ENCODE assay signal across 17 cellular contexts in genomic region chr22:30964858-30965257, GRCh38. TPM values are rescaled to one million over a fixed set of nuclear protein-coding genes. Genes with fewer than 3 reads are reported as not detected.
DNase-seq lines count a peak whose midpoint lies in the region; ATAC-seq, FAIRE-seq and TF ChIP-seq lines count a peak whose summit lies in the region.
"Had no signal": no experiment of that assay in that cellular context is flagged by ENCODE, and none has a peak within 500 bp of the region (broad histone marks: within the 10 kb centered on the region; RNA-seq: fewer than 3 reads in every experiment).

No MANE protein-coding gene starts in this region.

- FAIRE-seq in GM19239 (lab: Jason Lieb, UNC), result peak; percentile 8
- FAIRE-seq: D721Med, G401.6 had no signal

- peaks cover 44% of the 10 kb centered on the region for H3K79me2 ChIP-seq in PC-3 (ENCODE audit: low read length)

- H3K9me3 ChIP-seq in PC-3 (ENCODE audit: low read length), result no peaks in the 10 kb centered on the region
- no peaks in the 10 kb centered on the region for H3K9me3 ChIP-seq in tibial artery
- peaks cover 0 to 21% (median 0%) of the 10 kb centered on the region in 11 donors for H3K9me3 ChIP-seq in heart right ventricle

- WGBS in heart right ventricle, 2 donors, result 91 to 94% methylated on average over 4 of the region's 4 CpGs

- POLR2A ChIA-PET in PC-3 (lab: Charles Lee; ENCODE audit: unreplicated experiment), result no interaction called here

- no peaks in the 10 kb centered on the region for H3K9me2 ChIP-seq in PC-3 (replicated peaks; ENCODE audit: low read length)

- H3K4me3 ChIP-seq in PC-3 (ENCODE audit: low read length), result no peak overlapping the region
- no peak overlapping the region for H3K4me3 ChIP-seq in tibial artery
- no peak overlapping the region for H3K4me3 ChIP-seq in heart right ventricle
- H3K4me3 ChIP-seq: BLaER1 treated with 17β-estradiol and CSF1 and Interleukin-3, amounts not matched to agents 10 nM and 100 nM; GM23248 had no signal

- no peak overlapping the region for H3K27ac Mint-ChIP-seq in activated T-cell treated with anti-CD3 and anti-CD28 coated beads, Interleukin-2, amount 50 U/mL, for 72 hours

- H3F3A ChIP-seq in PC-3 (ENCODE audit: low read length, unreplicated experiment), result no peaks in the 10 kb centered on the region

- H3K27me3 ChIP-seq in PC-3 (ENCODE audit: low read length) (no peaks in the 10 kb centered on the region), tibial artery (no peaks in the 10 kb centered on the region), heart right ventricle (no peaks in the 10 kb centered on the region)
- H3K27me3 ChIP-seq: BLaER1 treated with 17β-estradiol and CSF1 and Interleukin-3, amounts not matched to agents 10 nM and 100 nM had no signal

- intact Hi-C loops in PC-3 (cut with micrococcal nuclease) (no loop called here), tibial artery (cut with DNase I; ENCODE audit: low total_unique reads) (loop anchor here (5.0 kb wide), 1 partner anchor 72 kb away; no protein-coding TSS in a partner anchor), heart right ventricle (cut with DNase I) (loop anchor here in 6 of 10 donors (5.0 kb wide), 4 partner anchors 117 to 267 kb away; partner anchors contain the start of genes SMTN (in 6 of the 6) and RNF185 (in 1 of the 6))

- peaks cover 40% of the 10 kb centered on the region for H3K4me1 Mint-ChIP-seq in activated T-cell treated with anti-CD3 and anti-CD28 coated beads, Interleukin-2, amount 50 U/mL, for 72 hours (ENCODE audit: low read depth)

- H3K4me3 Mint-ChIP-seq in activated T-cell treated with anti-CD3 and anti-CD28 coated beads, Interleukin-2, amount 50 U/mL, for 72 hours, result no peak overlapping the region

- BruUV-seq in PC-3 (replicated peaks; lab: Mats Ljungman, UMichigan), result no TSS peak

- H3K4me1 ChIP-seq in PC-3 (ENCODE audit: insufficient read depth, low read length), result peaks cover 18% of the 10 kb centered on the region
- peaks cover 0 to 51% (median 10%) of the 10 kb centered on the region in 4 donors for H3K4me1 ChIP-seq in tibial artery
- peaks cover 0 to 38% (median 25%) of the 10 kb centered on the region in 9 donors for H3K4me1 ChIP-seq in heart right ventricle

- H4K20me1 ChIP-seq in PC-3 (ENCODE audit: low read length), result peaks cover 2% of the 10 kb centered on the region

- TF ChIP-seq POLR2A in erythroblast (IDR thresholded peaks at IDR 0.05; ENCODE audit: low read length), result peak; percentile 10

- H3K4me2 ChIP-seq in PC-3 (ENCODE audit: low read length), result 0 out of 2 replicates have a peak overlapping the region, but pooled peaks have one; percentile 13

- no peak overlapping the region for H3K9ac ChIP-seq in PC-3 (ENCODE audit: low read length)
- H3K9ac ChIP-seq: BLaER1 treated with 17β-estradiol and CSF1 and Interleukin-3, amounts not matched to agents 10 nM and 100 nM; GM23248 had no signal

- H3K36me3 ChIP-seq in PC-3 (ENCODE audit: low read depth, low read length) (peaks cover 8% of the 10 kb centered on the region), tibial artery (no peaks in the 10 kb centered on the region), heart right ventricle (peaks cover 0 to 9% (median 0%) of the 10 kb centered on the region in 9 donors)

- H3K27ac ChIP-seq in PC-3 (ENCODE audit: low read length) (no peak overlapping the region), tibial artery (peak overlapping the region; percentile 22 to 46), heart right ventricle (no peak overlapping the region)
- H3K27ac ChIP-seq: BLaER1 treated with 17β-estradiol and CSF1 and Interleukin-3, amounts not matched to agents 10 nM and 100 nM; GM23248 had no signal

- no peaks in the 10 kb centered on the region for H3K27me3 Mint-ChIP-seq in activated T-cell treated with anti-CD3 and anti-CD28 coated beads, Interleukin-2, amount 50 U/mL, for 72 hours (ENCODE audit: low read depth)

- H3K9me3 Mint-ChIP-seq in activated T-cell treated with anti-CD3 and anti-CD28 coated beads, Interleukin-2, amount 50 U/mL, for 72 hours, result no peaks in the 10 kb centered on the region

- CTCF ChIA-PET in PC-3 (lab: Charles Lee), result no interaction called here

- DNase-seq in GM19239 (ENCODE audit: insufficient read length, low spot score) (no peak), PC-3 (no peak), erythroblast (lab: John Stamatoyannopoulos, UW) (no peak), tibial artery (no peak), activated gamma-delta T cell treated with Interleukin-2 at 50 U/mL for 16 hours (no peak), heart right ventricle (no peak)
- no peak for DNase-seq in activated T-cell treated with anti-CD3 and anti-CD28 coated beads, Interleukin-2, amount 50 U/mL, for 72 hours
- DNase-seq: DMS79, GM23248, KBM-7, NCI-H1417 treated with DMSO at 0.1 percent for 48 hours, NCI-H187 treated with DMSO at 0.1 percent for 48 hours, NCI-H345, NCI-H526 had no signal

- ATAC-seq in PC-3 (no peak), heart right ventricle (no peak)
- ATAC-seq in activated T-cell treated with anti-CD3 and anti-CD28 coated beads, Interleukin-2, amount 50 U/mL, for 72 hours (replicated peaks in 1 of 2), result no peak

- peaks cover 12 to 36% of the 10 kb centered on the region in 2 donors for H3K36me3 Mint-ChIP-seq in activated T-cell treated with anti-CD3 and anti-CD28 coated beads, Interleukin-2, amount 50 U/mL, for 72 hours (ENCODE audit: insufficient read depth in 2 of 2)

- H2AFZ ChIP-seq in PC-3 (ENCODE audit: low read length), result no peak overlapping the region
- H2AFZ ChIP-seq: GM23248 had no signal

- TF ChIP-seq CTCF in PC-3 (conservative IDR thresholded peaks at IDR 0.05; ENCODE audit: low read depth, low read length), result no peak
- TF ChIP-seq CTCF in tibial artery (IDR thresholded peaks at IDR 0.05), result no peak
- no peak for TF ChIP-seq CTCF in heart right ventricle (IDR thresholded peaks at IDR 0.05)

RNA-seq across cellular contexts. Expression of gene MORC2, which starts 3.7 kb away (rescaled TPM):
- total RNA-seq in PC-3 (2014; rRNA removed), result 12.0 and 29.9 TPM in 2 replicates
- total RNA-seq in activated T-cell treated with anti-CD3 and anti-CD28 coated beads, Interleukin-2, amount 50 U/mL, for 72 hours, result 10 to 100 TPM; 27.2 to 42.0 TPM
- 10 to 100 TPM; 14.1 to 24.5 (median 20.5) TPM for total RNA-seq in heart right ventricle
- polyA plus RNA-seq in heart right ventricle, result 10 to 100 TPM; 14.1 to 27.8 TPM

RNA-seq across cellular contexts. Expression of gene TUG1, which starts 4.2 kb away (rescaled TPM):
- total RNA-seq in PC-3 (2014; rRNA removed) (35.1 and 44.1 TPM in 2 replicates), heart right ventricle (10 to 100 TPM; 37.7 to 48.4 (median 44.2) TPM)
- total RNA-seq in activated T-cell treated with anti-CD3 and anti-CD28 coated beads, Interleukin-2, amount 50 U/mL, for 72 hours, result 10 to 100 TPM; 64.2 to 86.7 TPM
- 10 to 100 TPM; 18.6 to 40.2 TPM for polyA plus RNA-seq in heart right ventricle

Comparison
In these comparisons a context has a peak if more than half of its experiments do, and no peak if none do; other contexts are left out.
1. H3K27ac ChIP-seq: peak in tibial artery (2 of 2); none in PC-3 (single experiment) and heart right ventricle (0 of 10).